8 cellular contexts compared by ENCODE assay signal in genomic region chr10:17025444-17026295, GRCh38.
DNase-seq lines count a peak whose midpoint lies in the region; ATAC-seq lines count a peak whose summit lies in the region.

No MANE protein-coding gene starts in this region.

- DNase-seq in Caki2 (ENCODE audit: low read depth): peak; percentile 71
- DNase-seq in SW 1271 (lab: John Stamatoyannopoulos, UW): peak; percentile 27 to 75
- DNase-seq in activated naive CD8-positive, alpha-beta T cell treated with anti-CD3 and anti-CD28 coated beads, Interleukin-2, amount 50 U/mL, for 24 hours: peak; percentile 75
- DNase-seq in right cardiac atrium: peak in 1 of 3 donors; percentile 58
- peak; percentile 72 to 80 for DNase-seq in stimulated activated CD4-positive, alpha-beta T cell treated with anti-CD3 and anti-CD28 coated beads, Interleukin-15, amount 100 ng/mL, for 48 hours (ENCODE audit: low read depth in 2 of 2)
- DNase-seq in foreskin melanocyte: no peak

- H3K9me3 Mint-ChIP-seq in activated naive CD8-positive, alpha-beta T cell treated with anti-CD3 and anti-CD28 coated beads, Interleukin-2, amount 50 U/mL, for 24 hours: no peaks in the 10 kb centered on the region

- peak; percentile 75 for ATAC-seq in activated naive CD8-positive, alpha-beta T cell treated with anti-CD3 and anti-CD28 coated beads, Interleukin-2, amount 50 U/mL, for 24 hours
- peak; percentile 32 to 72 for ATAC-seq in right cardiac atrium
- no peak for ATAC-seq in HG02763 (IDR thresholded peaks at IDR 0.05; ENCODE audit: unreplicated experiment)
- no peak for ATAC-seq in HG03139 (IDR thresholded peaks at IDR 0.05; ENCODE audit: unreplicated experiment)

- H3K27ac Mint-ChIP-seq in activated naive CD8-positive, alpha-beta T cell treated with anti-CD3 and anti-CD28 coated beads, Interleukin-2, amount 50 U/mL, for 24 hours: peak overlapping the region; percentile 99

- H3K36me3 Mint-ChIP-seq in activated naive CD8-positive, alpha-beta T cell treated with anti-CD3 and anti-CD28 coated beads, Interleukin-2, amount 50 U/mL, for 24 hours (ENCODE audit: low read depth): peaks cover 2% of the 10 kb centered on the region

- no peaks in the 10 kb centered on the region for H3K9me3 ChIP-seq in right cardiac atrium (ENCODE audit: control insufficient read depth, low read length)

- H3K4me3 Mint-ChIP-seq in activated naive CD8-positive, alpha-beta T cell treated with anti-CD3 and anti-CD28 coated beads, Interleukin-2, amount 50 U/mL, for 24 hours: peak overlapping the region; percentile 73

- WGBS in right cardiac atrium: 47% methylated on average over 7 of the region's 7 CpGs

- H3K27me3 ChIP-seq in right cardiac atrium (ENCODE audit: control insufficient read depth, insufficient read depth): no peaks in the 10 kb centered on the region

- peaks cover 11% of the 10 kb centered on the region for H3K4me1 ChIP-seq in right cardiac atrium (ENCODE audit: control insufficient read depth, insufficient read depth, low read length)

- H3K4me3 ChIP-seq in right cardiac atrium (ENCODE audit: low read length): no peak overlapping the region

- in situ Hi-C loops in Caki2 (cut with HindIII; ENCODE audit: low pct_unique_long_range_greater_than_20kb, low sequenced_read_pairs): no loop called here

- peak overlapping the region; percentile 60 for H3K27ac ChIP-seq in right cardiac atrium (ENCODE audit: low read length)

- peaks cover 3% of the 10 kb centered on the region for H3K27me3 Mint-ChIP-seq in activated naive CD8-positive, alpha-beta T cell treated with anti-CD3 and anti-CD28 coated beads, Interleukin-2, amount 50 U/mL, for 24 hours

- intact Hi-C loops in right cardiac atrium (cut with DNase I): no loop called here

- peaks cover 85% of the 10 kb centered on the region for H3K4me1 Mint-ChIP-seq in activated naive CD8-positive, alpha-beta T cell treated with anti-CD3 and anti-CD28 coated beads, Interleukin-2, amount 50 U/mL, for 24 hours

Comparison
In these comparisons a context has a peak if more than half of its experiments do, and no peak if none do; other contexts are left out.
1. ATAC-seq: peak in activated naive CD8-positive, alpha-beta T cell treated with anti-CD3 and anti-CD28 coated beads, Interleukin-2, amount 50 U/mL, for 24 hours (single experiment) and right cardiac atrium (2 of 2); none in HG02763 (single experiment) and HG03139 (single experiment).